1 cellular context compared by ENCODE assay signal in the genomic region with DNA sequence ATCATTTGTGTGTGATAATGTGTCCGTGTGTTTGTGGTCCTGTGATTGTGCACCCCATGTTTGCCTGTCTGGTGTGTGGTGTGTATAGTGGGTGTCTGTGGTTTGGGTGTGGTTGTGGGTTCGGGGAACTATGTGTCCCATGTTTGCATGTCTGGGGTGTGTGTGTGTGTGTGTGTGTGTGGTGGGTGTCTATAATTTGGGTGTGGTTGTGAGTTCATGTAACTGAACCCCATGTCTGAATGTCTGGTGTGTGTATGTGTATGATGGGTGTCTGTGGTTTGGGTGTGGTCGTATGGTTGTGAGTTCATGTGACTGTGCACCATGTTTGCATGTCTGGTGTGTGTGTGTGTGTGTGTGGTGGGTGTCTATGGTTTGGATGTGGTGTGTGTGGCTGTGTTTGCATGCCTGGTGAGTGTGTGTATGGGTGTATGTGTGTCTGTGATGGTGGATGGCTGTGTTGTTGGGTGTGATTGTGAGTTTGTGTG.
TF ChIP-seq lines count a peak whose summit lies in the region.

No MANE protein-coding gene starts in this region.

TF ChIP-seq in SK-N-SH, 30 proteins besides CTCF, POLR2A, EP300 and RAD21 (continued from another document):
- no peak for TF ChIP-seq ZBTB33 (IDR thresholded peaks at IDR 0.05; ENCODE audit: borderline replicate concordance, low read depth)
- no peak for TF ChIP-seq CHD2 (IDR thresholded peaks at IDR 0.05; ENCODE audit: low read length, partially characterized antibody)
TF ChIP-seq in SK-N-SH: peak in this region for 0.
